In genomic region chr3:141388823-141389617, GRCh38 we compare ENCODE assay signal across 8 cellular contexts. TPM values are rescaled to one million over a fixed set of nuclear protein-coding genes. Genes with fewer than 3 reads are reported as not detected.
DNase-seq lines count a peak whose midpoint lies in the region; ATAC-seq, FAIRE-seq and TF ChIP-seq lines count a peak whose summit lies in the region.

No MANE protein-coding gene starts in this region.

- peak overlapping the region; percentile 93 to 96 (median 94) for H3K27ac Mint-ChIP-seq in CD4-positive, CD25-positive, alpha-beta regulatory T cell
- H3K27ac Mint-ChIP-seq in activated CD8-positive, alpha-beta T cell treated with anti-CD3 and anti-CD28 coated beads for 36 hours, result peak overlapping the region; percentile 34

- no peak for FAIRE-seq in HTR-8/SVneo (lab: Jason Lieb, UNC)

- ATAC-seq in CD4-positive, CD25-positive, alpha-beta regulatory T cell (ENCODE audit: low read depth in 2 of 2), result peak; percentile 53 to 61
- ATAC-seq in GM21423 (IDR thresholded peaks at IDR 0.05; ENCODE audit: unreplicated experiment), result peak; percentile 39
- peak; percentile 41 for ATAC-seq in activated CD8-positive, alpha-beta T cell treated with anti-CD3 and anti-CD28 coated beads for 36 hours
- ATAC-seq in left lobe of liver, result peak; percentile 82
- no peak for ATAC-seq in HG03520 (IDR thresholded peaks at IDR 0.05; ENCODE audit: unreplicated experiment)
- no peak for ATAC-seq in HG03097 (IDR thresholded peaks at IDR 0.05; ENCODE audit: low FRiP score, unreplicated experiment)

- peak overlapping the region; percentile 86 for H3K4me3 ChIP-seq in CD4-positive, CD25-positive, alpha-beta regulatory T cell (ENCODE audit: low read depth, low read length)

- H3K9me3 ChIP-seq in CD4-positive, CD25-positive, alpha-beta regulatory T cell (ENCODE audit: control insufficient read depth in 2 of 2, low read length in 2 of 2), result no peaks in the 10 kb centered on the region

- intact Hi-C loops in activated CD8-positive, alpha-beta T cell treated with anti-CD3 and anti-CD28 coated beads for 36 hours (cut with micrococcal nuclease), result no loop called here

- no peaks in the 10 kb centered on the region for H3K27me3 Mint-ChIP-seq in CD4-positive, CD25-positive, alpha-beta regulatory T cell
- peaks cover 2% of the 10 kb centered on the region for H3K27me3 Mint-ChIP-seq in activated CD8-positive, alpha-beta T cell treated with anti-CD3 and anti-CD28 coated beads for 36 hours

- H3K27me3 ChIP-seq in CD4-positive, CD25-positive, alpha-beta regulatory T cell (ENCODE audit: control insufficient read depth, insufficient read depth, low read length), result no peaks in the 10 kb centered on the region

- H3K9me3 Mint-ChIP-seq in CD4-positive, CD25-positive, alpha-beta regulatory T cell, result no peaks in the 10 kb centered on the region
- H3K9me3 Mint-ChIP-seq in activated CD8-positive, alpha-beta T cell treated with anti-CD3 and anti-CD28 coated beads for 36 hours, result no peaks in the 10 kb centered on the region

- H3K36me3 Mint-ChIP-seq in CD4-positive, CD25-positive, alpha-beta regulatory T cell, result no peaks in the 10 kb centered on the region
- H3K36me3 Mint-ChIP-seq in activated CD8-positive, alpha-beta T cell treated with anti-CD3 and anti-CD28 coated beads for 36 hours (ENCODE audit: low read depth), result no peaks in the 10 kb centered on the region

- peaks cover 20% of the 10 kb centered on the region for H3K4me1 ChIP-seq in CD4-positive, CD25-positive, alpha-beta regulatory T cell (ENCODE audit: control insufficient read depth, insufficient read depth, low read length, poor library complexity, severe bottlenecking)

- peaks cover 5 to 19% (median 14%) of the 10 kb centered on the region in 4 donors for H3K4me1 Mint-ChIP-seq in CD4-positive, CD25-positive, alpha-beta regulatory T cell
- peaks cover 17% of the 10 kb centered on the region for H3K4me1 Mint-ChIP-seq in activated CD8-positive, alpha-beta T cell treated with anti-CD3 and anti-CD28 coated beads for 36 hours (ENCODE audit: low read depth)

- H3K36me3 ChIP-seq in CD4-positive, CD25-positive, alpha-beta regulatory T cell (ENCODE audit: control insufficient read depth, insufficient read depth, low read length), result no peaks in the 10 kb centered on the region

- no peak for TF ChIP-seq CTCF in activated CD8-positive, alpha-beta T cell treated with anti-CD3 and anti-CD28 coated beads for 36 hours (IDR thresholded peaks at IDR 0.05)

- peak in 2 of 3 donors; percentile 33 to 67 for DNase-seq in CD4-positive, CD25-positive, alpha-beta regulatory T cell
- DNase-seq in activated CD8-positive, alpha-beta T cell treated with anti-CD3 and anti-CD28 coated beads for 36 hours, result no peak
- DNase-seq in left lobe of liver (ENCODE audit: low spot score), result no peak
- no peak for DNase-seq in HTR-8/SVneo (ENCODE audit: insufficient read length, low spot score)
- no peak for DNase-seq in HPDE6-E6E7 (ENCODE audit: extremely low spot score)

- peak overlapping the region; percentile 74 for H3K27ac ChIP-seq in CD4-positive, CD25-positive, alpha-beta regulatory T cell (ENCODE audit: insufficient read depth, low read length, poor library complexity, severe bottlenecking)

- H3K4me3 Mint-ChIP-seq in CD4-positive, CD25-positive, alpha-beta regulatory T cell, result peak overlapping the region; percentile 73 to 88 (median 86)
- H3K4me3 Mint-ChIP-seq in activated CD8-positive, alpha-beta T cell treated with anti-CD3 and anti-CD28 coated beads for 36 hours, result peak overlapping the region; percentile 50

- CTCF ChIA-PET in activated CD8-positive, alpha-beta T cell treated with anti-CD3 and anti-CD28 coated beads for 36 hours (lab: Charles Lee), result interaction anchor here (0.8 to 1.6 kb wide), 6 partner anchors 10 to 53 kb away, joined by 3 to 4 read pairs (median 3); no protein-coding TSS in a partner anchor

- POLR2A ChIA-PET in activated CD8-positive, alpha-beta T cell treated with anti-CD3 and anti-CD28 coated beads for 36 hours (lab: Charles Lee), result interaction anchor here (0.9 kb wide), 1 partner anchor 16 kb away, joined by 3 read pairs; no protein-coding TSS in a partner anchor

RNA-seq across cellular contexts. Expression of gene ZBTB38, which starts 20.7 kb away (rescaled TPM):
- 75.7 TPM for total RNA-seq in CD4-positive, CD25-positive, alpha-beta regulatory T cell
- 100 to 1,000 TPM in 2 of 4 donors, 10 to 100 TPM in 2; 65.0 to 148 (median 116) TPM for polyA plus RNA-seq in CD4-positive, CD25-positive, alpha-beta regulatory T cell
- 10 to 100 TPM; 20.4 to 21.2 TPM for total RNA-seq in activated CD8-positive, alpha-beta T cell treated with anti-CD3 and anti-CD28 coated beads for 36 hours
- total RNA-seq in left lobe of liver, result 26.6 TPM

Comparison
In these comparisons a context has a peak if more than half of its experiments do, and no peak if none do; other contexts are left out.
1. ATAC-seq: peak in CD4-positive, CD25-positive, alpha-beta regulatory T cell (2 of 2), GM21423 (single experiment), activated CD8-positive, alpha-beta T cell treated with anti-CD3 and anti-CD28 coated beads for 36 hours (single experiment) and left lobe of liver (single experiment); none in HG03520 (single experiment) and HG03097 (single experiment).
2. DNase-seq: peak in CD4-positive, CD25-positive, alpha-beta regulatory T cell (2 of 3); none in activated CD8-positive, alpha-beta T cell treated with anti-CD3 and anti-CD28 coated beads for 36 hours (single experiment), left lobe of liver (single experiment), HTR-8/SVneo (single experiment) and HPDE6-E6E7 (single experiment).